In genomic region chr5:115545065-115545882, GRCh38 we compare ENCODE assay signal across 1 cellular context.
TF ChIP-seq lines count a peak whose summit lies in the region.

No MANE protein-coding gene starts in this region.

TF ChIP-seq in HEK293, 187 proteins besides CTCF, POLR2A, EP300 and RAD21 (continued from another document):
- no peak for TF ChIP-seq TSHZ1 (tag by site-specific recombination; IDR thresholded peaks at IDR 0.05; ENCODE audit: borderline replicate concordance)
- TF ChIP-seq REPIN1 (tag by site-specific recombination; IDR thresholded peaks at IDR 0.05; ENCODE audit: low read depth): no peak
- TF ChIP-seq ZNF660 (tag by site-specific recombination; IDR thresholded peaks at IDR 0.05): peak; percentile 4; the same call in 1 of the 2 replicates
- TF ChIP-seq ZNF785 (tag by site-specific recombination; IDR thresholded peaks at IDR 0.05): 0 out of 2 replicates have a peak, but pooled peaks have one; percentile 41
- peak; percentile 71; the same call in 1 of the 2 replicates for TF ChIP-seq ZNF701 (tag by site-specific recombination; IDR thresholded peaks at IDR 0.05)
- TF ChIP-seq KLF8 (tag by site-specific recombination; IDR thresholded peaks at IDR 0.05): peak; percentile 39; the same call in 1 of the 2 replicates
- peak; percentile 35; the same call in 1 of the 2 replicates for TF ChIP-seq ZNF140 (tag by site-specific recombination; IDR thresholded peaks at IDR 0.05)
- no peak for TF ChIP-seq ELK4 (IDR thresholded peaks at IDR 0.05; ENCODE audit: borderline replicate concordance, low read depth, low read length)
- TF ChIP-seq ZSCAN5A (tag by site-specific recombination; IDR thresholded peaks at IDR 0.05): no peak
- TF ChIP-seq ZNF433 (tag by site-specific recombination; IDR thresholded peaks at IDR 0.05; ENCODE audit: low read depth): no peak
- TF ChIP-seq ZNF19 (tag by site-specific recombination; IDR thresholded peaks at IDR 0.05; ENCODE audit: low read depth): 0 out of 2 replicates have a peak, but pooled peaks have one; percentile 12
- 0 out of 2 replicates have a peak, but pooled peaks have one; percentile 31 for TF ChIP-seq INSM2 (tag by site-specific recombination; IDR thresholded peaks at IDR 0.05)
- TF ChIP-seq ZFP41 (tag by site-specific recombination; IDR thresholded peaks at IDR 0.05; ENCODE audit: borderline replicate concordance): no peak
- peak; percentile 53; the same call in 1 of the 2 replicates for TF ChIP-seq SP3 (tag by site-specific recombination; IDR thresholded peaks at IDR 0.05)
- no peak for TF ChIP-seq ZNF571 (tag by site-specific recombination; IDR thresholded peaks at IDR 0.05)
- no peak for TF ChIP-seq ZNF112 (tag by site-specific recombination; IDR thresholded peaks at IDR 0.05)
- TF ChIP-seq ZNF658 (tag by site-specific recombination; IDR thresholded peaks at IDR 0.05): no peak
- TF ChIP-seq ZNF610 (tag by site-specific recombination; IDR thresholded peaks at IDR 0.05; ENCODE audit: borderline replicate concordance): peak; percentile 68
- TF ChIP-seq ZBTB10 (tag by site-specific recombination; IDR thresholded peaks at IDR 0.05): peak; percentile 54; the same call in 1 of the 2 replicates
- TF ChIP-seq ZNF26 (tag by site-specific recombination; IDR thresholded peaks at IDR 0.05): peak; percentile 28; the same call in 1 of the 2 replicates
- TF ChIP-seq ZNF501 (tag by site-specific recombination; IDR thresholded peaks at IDR 0.05): peak; percentile 56
